1 cellular context compared by ENCODE assay signal in genomic region chr4:125313989-125314602, GRCh38.
TF ChIP-seq lines count a peak whose summit lies in the region.

No MANE protein-coding gene starts in this region.

TF ChIP-seq in HepG2, 621 proteins besides CTCF, POLR2A, EP300 and RAD21 (continues in another document):
- TF ChIP-seq, protein P1, sequence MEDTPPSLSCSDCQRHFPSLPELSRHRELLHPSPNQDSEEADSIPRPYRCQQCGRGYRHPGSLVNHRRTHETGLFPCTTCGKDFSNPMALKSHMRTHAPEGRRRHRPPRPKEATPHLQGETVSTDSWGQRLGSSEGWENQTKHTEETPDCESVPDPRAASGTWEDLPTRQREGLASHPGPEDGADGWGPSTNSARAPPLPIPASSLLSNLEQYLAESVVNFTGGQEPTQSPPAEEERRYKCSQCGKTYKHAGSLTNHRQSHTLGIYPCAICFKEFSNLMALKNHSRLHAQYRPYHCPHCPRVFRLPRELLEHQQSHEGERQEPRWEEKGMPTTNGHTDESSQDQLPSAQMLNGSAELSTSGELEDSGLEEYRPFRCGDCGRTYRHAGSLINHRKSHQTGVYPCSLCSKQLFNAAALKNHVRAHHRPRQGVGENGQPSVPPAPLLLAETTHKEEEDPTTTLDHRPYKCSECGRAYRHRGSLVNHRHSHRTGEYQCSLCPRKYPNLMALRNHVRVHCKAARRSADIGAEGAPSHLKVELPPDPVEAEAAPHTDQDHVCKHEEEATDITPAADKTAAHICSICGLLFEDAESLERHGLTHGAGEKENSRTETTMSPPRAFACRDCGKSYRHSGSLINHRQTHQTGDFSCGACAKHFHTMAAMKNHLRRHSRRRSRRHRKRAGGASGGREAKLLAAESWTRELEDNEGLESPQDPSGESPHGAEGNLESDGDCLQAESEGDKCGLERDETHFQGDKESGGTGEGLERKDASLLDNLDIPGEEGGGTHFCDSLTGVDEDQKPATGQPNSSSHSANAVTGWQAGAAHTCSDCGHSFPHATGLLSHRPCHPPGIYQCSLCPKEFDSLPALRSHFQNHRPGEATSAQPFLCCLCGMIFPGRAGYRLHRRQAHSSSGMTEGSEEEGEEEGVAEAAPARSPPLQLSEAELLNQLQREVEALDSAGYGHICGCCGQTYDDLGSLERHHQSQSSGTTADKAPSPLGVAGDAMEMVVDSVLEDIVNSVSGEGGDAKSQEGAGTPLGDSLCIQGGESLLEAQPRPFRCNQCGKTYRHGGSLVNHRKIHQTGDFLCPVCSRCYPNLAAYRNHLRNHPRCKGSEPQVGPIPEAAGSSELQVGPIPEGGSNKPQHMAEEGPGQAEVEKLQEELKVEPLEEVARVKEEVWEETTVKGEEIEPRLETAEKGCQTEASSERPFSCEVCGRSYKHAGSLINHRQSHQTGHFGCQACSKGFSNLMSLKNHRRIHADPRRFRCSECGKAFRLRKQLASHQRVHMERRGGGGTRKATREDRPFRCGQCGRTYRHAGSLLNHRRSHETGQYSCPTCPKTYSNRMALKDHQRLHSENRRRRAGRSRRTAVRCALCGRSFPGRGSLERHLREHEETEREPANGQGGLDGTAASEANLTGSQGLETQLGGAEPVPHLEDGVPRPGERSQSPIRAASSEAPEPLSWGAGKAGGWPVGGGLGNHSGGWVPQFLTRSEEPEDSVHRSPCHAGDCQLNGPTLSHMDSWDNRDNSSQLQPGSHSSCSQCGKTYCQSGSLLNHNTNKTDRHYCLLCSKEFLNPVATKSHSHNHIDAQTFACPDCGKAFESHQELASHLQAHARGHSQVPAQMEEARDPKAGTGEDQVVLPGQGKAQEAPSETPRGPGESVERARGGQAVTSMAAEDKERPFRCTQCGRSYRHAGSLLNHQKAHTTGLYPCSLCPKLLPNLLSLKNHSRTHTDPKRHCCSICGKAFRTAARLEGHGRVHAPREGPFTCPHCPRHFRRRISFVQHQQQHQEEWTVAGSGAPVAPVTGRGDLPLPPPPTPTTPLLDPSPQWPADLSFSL (CRISPR knock-in tag; IDR thresholded peaks at IDR 0.05), result 0 out of 2 replicates have a peak, but pooled peaks have one; percentile 16
- TF ChIP-seq ZNF430 (CRISPR knock-in tag; IDR thresholded peaks at IDR 0.05), result no peak
- TF ChIP-seq, protein P2, sequence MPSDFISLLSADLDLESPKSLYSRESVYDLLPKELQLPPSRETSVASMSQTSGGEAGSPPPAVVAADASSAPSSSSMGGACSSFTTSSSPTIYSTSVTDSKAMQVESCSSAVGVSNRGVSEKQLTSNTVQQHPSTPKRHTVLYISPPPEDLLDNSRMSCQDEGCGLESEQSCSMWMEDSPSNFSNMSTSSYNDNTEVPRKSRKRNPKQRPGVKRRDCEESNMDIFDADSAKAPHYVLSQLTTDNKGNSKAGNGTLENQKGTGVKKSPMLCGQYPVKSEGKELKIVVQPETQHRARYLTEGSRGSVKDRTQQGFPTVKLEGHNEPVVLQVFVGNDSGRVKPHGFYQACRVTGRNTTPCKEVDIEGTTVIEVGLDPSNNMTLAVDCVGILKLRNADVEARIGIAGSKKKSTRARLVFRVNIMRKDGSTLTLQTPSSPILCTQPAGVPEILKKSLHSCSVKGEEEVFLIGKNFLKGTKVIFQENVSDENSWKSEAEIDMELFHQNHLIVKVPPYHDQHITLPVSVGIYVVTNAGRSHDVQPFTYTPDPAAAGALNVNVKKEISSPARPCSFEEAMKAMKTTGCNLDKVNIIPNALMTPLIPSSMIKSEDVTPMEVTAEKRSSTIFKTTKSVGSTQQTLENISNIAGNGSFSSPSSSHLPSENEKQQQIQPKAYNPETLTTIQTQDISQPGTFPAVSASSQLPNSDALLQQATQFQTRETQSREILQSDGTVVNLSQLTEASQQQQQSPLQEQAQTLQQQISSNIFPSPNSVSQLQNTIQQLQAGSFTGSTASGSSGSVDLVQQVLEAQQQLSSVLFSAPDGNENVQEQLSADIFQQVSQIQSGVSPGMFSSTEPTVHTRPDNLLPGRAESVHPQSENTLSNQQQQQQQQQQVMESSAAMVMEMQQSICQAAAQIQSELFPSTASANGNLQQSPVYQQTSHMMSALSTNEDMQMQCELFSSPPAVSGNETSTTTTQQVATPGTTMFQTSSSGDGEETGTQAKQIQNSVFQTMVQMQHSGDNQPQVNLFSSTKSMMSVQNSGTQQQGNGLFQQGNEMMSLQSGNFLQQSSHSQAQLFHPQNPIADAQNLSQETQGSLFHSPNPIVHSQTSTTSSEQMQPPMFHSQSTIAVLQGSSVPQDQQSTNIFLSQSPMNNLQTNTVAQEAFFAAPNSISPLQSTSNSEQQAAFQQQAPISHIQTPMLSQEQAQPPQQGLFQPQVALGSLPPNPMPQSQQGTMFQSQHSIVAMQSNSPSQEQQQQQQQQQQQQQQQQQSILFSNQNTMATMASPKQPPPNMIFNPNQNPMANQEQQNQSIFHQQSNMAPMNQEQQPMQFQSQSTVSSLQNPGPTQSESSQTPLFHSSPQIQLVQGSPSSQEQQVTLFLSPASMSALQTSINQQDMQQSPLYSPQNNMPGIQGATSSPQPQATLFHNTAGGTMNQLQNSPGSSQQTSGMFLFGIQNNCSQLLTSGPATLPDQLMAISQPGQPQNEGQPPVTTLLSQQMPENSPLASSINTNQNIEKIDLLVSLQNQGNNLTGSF (CRISPR knock-in tag; IDR thresholded peaks at IDR 0.05), result no peak
- TF ChIP-seq NR2C2 (CRISPR knock-in tag; IDR thresholded peaks at IDR 0.05; ENCODE audit: borderline replicate concordance), result no peak
- no peak for TF ChIP-seq ZNF543 (CRISPR knock-in tag; IDR thresholded peaks at IDR 0.05)
- no peak for TF ChIP-seq ZNF20 (CRISPR knock-in tag; IDR thresholded peaks at IDR 0.05)
- 0 out of 2 replicates have a peak, but pooled peaks have one; percentile 9 for TF ChIP-seq ZNF777 (CRISPR knock-in tag; IDR thresholded peaks at IDR 0.05)
- TF ChIP-seq, protein P3, sequence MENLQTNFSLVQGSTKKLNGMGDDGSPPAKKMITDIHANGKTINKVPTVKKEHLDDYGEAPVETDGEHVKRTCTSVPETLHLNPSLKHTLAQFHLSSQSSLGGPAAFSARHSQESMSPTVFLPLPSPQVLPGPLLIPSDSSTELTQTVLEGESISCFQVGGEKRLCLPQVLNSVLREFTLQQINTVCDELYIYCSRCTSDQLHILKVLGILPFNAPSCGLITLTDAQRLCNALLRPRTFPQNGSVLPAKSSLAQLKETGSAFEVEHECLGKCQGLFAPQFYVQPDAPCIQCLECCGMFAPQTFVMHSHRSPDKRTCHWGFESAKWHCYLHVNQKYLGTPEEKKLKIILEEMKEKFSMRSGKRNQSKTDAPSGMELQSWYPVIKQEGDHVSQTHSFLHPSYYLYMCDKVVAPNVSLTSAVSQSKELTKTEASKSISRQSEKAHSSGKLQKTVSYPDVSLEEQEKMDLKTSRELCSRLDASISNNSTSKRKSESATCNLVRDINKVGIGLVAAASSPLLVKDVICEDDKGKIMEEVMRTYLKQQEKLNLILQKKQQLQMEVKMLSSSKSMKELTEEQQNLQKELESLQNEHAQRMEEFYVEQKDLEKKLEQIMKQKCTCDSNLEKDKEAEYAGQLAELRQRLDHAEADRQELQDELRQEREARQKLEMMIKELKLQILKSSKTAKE (CRISPR knock-in tag; IDR thresholded peaks at IDR 0.05; ENCODE audit: borderline replicate concordance), result no peak
- no peak for TF ChIP-seq ZEB1 (IDR thresholded peaks at IDR 0.05; ENCODE audit: insufficient replicate concordance, low read depth)
- TF ChIP-seq, protein P4, sequence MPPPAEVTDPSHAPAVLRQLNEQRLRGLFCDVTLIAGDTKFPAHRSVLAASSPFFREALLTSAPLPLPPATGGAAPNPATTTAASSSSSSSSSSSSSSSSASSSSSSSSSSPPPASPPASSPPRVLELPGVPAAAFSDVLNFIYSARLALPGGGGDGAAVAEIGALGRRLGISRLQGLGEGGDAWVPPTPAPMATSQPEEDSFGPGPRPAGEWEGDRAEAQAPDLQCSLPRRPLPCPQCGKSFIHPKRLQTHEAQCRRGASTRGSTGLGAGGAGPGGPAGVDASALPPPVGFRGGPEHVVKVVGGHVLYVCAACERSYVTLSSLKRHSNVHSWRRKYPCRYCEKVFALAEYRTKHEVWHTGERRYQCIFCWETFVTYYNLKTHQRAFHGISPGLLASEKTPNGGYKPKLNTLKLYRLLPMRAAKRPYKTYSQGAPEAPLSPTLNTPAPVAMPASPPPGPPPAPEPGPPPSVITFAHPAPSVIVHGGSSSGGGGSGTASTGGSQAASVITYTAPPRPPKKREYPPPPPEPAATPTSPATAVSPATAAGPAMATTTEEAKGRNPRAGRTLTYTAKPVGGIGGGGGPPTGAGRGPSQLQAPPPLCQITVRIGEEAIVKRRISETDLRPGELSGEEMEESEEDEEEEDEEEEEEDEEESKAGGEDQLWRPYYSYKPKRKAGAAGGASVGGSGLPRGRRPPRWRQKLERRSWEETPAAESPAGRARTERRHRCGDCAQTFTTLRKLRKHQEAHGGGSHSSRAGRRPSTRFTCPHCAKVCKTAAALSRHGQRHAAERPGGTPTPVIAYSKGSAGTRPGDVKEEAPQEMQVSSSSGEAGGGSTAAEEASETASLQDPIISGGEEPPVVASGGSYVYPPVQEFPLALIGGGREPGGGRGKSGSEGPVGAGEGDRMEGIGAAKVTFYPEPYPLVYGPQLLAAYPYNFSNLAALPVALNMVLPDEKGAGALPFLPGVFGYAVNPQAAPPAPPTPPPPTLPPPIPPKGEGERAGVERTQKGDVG (CRISPR knock-in tag; IDR thresholded peaks at IDR 0.05; ENCODE audit: borderline replicate concordance), result no peak
- no peak for TF ChIP-seq ZNF713 (CRISPR knock-in tag; IDR thresholded peaks at IDR 0.05)
- TF ChIP-seq HDAC1 (CRISPR knock-in tag; IDR thresholded peaks at IDR 0.05), result 0 out of 2 replicates have a peak, but pooled peaks have one; percentile 42
- TF ChIP-seq JUND (CRISPR knock-in tag; IDR thresholded peaks at IDR 0.05), result no peak
- no peak for TF ChIP-seq NCOA5 (CRISPR knock-in tag; IDR thresholded peaks at IDR 0.05)
- no peak for TF ChIP-seq ATF4 (CRISPR knock-in tag; IDR thresholded peaks at IDR 0.05)
- TF ChIP-seq ZNF331 (CRISPR knock-in tag; IDR thresholded peaks at IDR 0.05), result no peak
- no peak for TF ChIP-seq SOX5 (CRISPR knock-in tag; IDR thresholded peaks at IDR 0.05; ENCODE audit: borderline replicate concordance)
- TF ChIP-seq ATF1 (CRISPR knock-in tag; IDR thresholded peaks at IDR 0.05), result peak; percentile 43; the same call in 1 of the 2 replicates
- no peak for TF ChIP-seq GFI1 (CRISPR knock-in tag; IDR thresholded peaks at IDR 0.05; ENCODE audit: borderline replicate concordance)
- TF ChIP-seq, protein P5, sequence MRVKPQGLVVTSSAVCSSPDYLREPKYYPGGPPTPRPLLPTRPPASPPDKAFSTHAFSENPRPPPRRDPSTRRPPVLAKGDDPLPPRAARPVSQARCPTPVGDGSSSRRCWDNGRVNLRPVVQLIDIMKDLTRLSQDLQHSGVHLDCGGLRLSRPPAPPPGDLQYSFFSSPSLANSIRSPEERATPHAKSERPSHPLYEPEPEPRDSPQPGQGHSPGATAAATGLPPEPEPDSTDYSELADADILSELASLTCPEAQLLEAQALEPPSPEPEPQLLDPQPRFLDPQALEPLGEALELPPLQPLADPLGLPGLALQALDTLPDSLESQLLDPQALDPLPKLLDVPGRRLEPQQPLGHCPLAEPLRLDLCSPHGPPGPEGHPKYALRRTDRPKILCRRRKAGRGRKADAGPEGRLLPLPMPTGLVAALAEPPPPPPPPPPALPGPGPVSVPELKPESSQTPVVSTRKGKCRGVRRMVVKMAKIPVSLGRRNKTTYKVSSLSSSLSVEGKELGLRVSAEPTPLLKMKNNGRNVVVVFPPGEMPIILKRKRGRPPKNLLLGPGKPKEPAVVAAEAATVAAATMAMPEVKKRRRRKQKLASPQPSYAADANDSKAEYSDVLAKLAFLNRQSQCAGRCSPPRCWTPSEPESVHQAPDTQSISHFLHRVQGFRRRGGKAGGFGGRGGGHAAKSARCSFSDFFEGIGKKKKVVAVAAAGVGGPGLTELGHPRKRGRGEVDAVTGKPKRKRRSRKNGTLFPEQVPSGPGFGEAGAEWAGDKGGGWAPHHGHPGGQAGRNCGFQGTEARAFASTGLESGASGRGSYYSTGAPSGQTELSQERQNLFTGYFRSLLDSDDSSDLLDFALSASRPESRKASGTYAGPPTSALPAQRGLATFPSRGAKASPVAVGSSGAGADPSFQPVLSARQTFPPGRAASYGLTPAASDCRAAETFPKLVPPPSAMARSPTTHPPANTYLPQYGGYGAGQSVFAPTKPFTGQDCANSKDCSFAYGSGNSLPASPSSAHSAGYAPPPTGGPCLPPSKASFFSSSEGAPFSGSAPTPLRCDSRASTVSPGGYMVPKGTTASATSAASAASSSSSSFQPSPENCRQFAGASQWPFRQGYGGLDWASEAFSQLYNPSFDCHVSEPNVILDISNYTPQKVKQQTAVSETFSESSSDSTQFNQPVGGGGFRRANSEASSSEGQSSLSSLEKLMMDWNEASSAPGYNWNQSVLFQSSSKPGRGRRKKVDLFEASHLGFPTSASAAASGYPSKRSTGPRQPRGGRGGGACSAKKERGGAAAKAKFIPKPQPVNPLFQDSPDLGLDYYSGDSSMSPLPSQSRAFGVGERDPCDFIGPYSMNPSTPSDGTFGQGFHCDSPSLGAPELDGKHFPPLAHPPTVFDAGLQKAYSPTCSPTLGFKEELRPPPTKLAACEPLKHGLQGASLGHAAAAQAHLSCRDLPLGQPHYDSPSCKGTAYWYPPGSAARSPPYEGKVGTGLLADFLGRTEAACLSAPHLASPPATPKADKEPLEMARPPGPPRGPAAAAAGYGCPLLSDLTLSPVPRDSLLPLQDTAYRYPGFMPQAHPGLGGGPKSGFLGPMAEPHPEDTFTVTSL (CRISPR knock-in tag; IDR thresholded peaks at IDR 0.05; ENCODE audit: borderline replicate concordance), result peak; percentile 25; the same call in 1 of the 2 replicates
- TF ChIP-seq ZNF343 (CRISPR knock-in tag; IDR thresholded peaks at IDR 0.05), result no peak
- TF ChIP-seq ZNF263 (CRISPR knock-in tag; IDR thresholded peaks at IDR 0.05), result peak; percentile 71
- TF ChIP-seq KDM6A (CRISPR knock-in tag; IDR thresholded peaks at IDR 0.05; ENCODE audit: low read depth), result peak; percentile 50; the same call in 1 of the 2 replicates
- 0 out of 2 replicates have a peak, but pooled peaks have one; percentile 11 for TF ChIP-seq ZNF761 (CRISPR knock-in tag; conservative IDR thresholded peaks at IDR 0.05)
- no peak for TF ChIP-seq CHD4 (IDR thresholded peaks at IDR 0.05; ENCODE audit: borderline replicate concordance, low read length)
- TF ChIP-seq FOXP1 (IDR thresholded peaks at IDR 0.05), result no peak
- TF ChIP-seq FOXP1 (CRISPR knock-in tag; IDR thresholded peaks at IDR 0.05), result 0 out of 2 replicates have a peak, but pooled peaks have one; percentile 29
- no peak for TF ChIP-seq PHB2 (IDR thresholded peaks at IDR 0.05; ENCODE audit: partially characterized antibody)
- TF ChIP-seq RBFOX2 (IDR thresholded peaks at IDR 0.05; ENCODE audit: low read depth, low read length), result no peak
- no peak for TF ChIP-seq SRSF9 (IDR thresholded peaks at IDR 0.05; ENCODE audit: borderline replicate concordance, insufficient read depth, low read depth, low read length, poor library complexity, severe bottlenecking)
- TF ChIP-seq, protein P6, sequence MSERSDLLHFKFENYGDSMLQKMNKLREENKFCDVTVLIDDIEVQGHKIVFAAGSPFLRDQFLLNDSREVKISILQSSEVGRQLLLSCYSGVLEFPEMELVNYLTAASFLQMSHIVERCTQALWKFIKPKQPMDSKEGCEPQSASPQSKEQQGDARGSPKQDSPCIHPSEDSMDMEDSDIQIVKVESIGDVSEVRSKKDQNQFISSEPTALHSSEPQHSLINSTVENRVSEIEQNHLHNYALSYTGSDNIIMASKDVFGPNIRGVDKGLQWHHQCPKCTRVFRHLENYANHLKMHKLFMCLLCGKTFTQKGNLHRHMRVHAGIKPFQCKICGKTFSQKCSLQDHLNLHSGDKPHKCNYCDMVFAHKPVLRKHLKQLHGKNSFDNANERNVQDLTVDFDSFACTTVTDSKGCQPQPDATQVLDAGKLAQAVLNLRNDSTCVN (CRISPR knock-in tag; IDR thresholded peaks at IDR 0.05; ENCODE audit: borderline replicate concordance), result no peak
